ENCODE assay signal across 9 cellular contexts in genomic region chr7:120456699-120457098, GRCh38.
"Had no signal": no experiment of that assay in that cellular context is flagged by ENCODE, and none has a peak within 500 bp of the region (broad histone marks: within the 10 kb centered on the region; RNA-seq: fewer than 3 reads in every experiment).

No MANE protein-coding gene starts in this region.

- ATAC-seq: HCT116, HepG2 had no signal

- H3K4me3 ChIP-seq: GM23248, HAP-1 had no signal

- FAIRE-seq: HepG2 had no signal

- H3K4me1 ChIP-seq: HAP-1 had no signal

- DNase-seq: GM23248, GOT3, H7, HFFc6, KG1 had no signal

- H3K27ac ChIP-seq: GM23248, HL-60 had no signal

- H3K9ac ChIP-seq: GM23248 had no signal

- H2AFZ ChIP-seq: GM23248 had no signal

- H3K36me3 ChIP-seq: HAP-1 had no signal
